ENCODE assay signal across 8 cellular contexts in the genomic region with DNA sequence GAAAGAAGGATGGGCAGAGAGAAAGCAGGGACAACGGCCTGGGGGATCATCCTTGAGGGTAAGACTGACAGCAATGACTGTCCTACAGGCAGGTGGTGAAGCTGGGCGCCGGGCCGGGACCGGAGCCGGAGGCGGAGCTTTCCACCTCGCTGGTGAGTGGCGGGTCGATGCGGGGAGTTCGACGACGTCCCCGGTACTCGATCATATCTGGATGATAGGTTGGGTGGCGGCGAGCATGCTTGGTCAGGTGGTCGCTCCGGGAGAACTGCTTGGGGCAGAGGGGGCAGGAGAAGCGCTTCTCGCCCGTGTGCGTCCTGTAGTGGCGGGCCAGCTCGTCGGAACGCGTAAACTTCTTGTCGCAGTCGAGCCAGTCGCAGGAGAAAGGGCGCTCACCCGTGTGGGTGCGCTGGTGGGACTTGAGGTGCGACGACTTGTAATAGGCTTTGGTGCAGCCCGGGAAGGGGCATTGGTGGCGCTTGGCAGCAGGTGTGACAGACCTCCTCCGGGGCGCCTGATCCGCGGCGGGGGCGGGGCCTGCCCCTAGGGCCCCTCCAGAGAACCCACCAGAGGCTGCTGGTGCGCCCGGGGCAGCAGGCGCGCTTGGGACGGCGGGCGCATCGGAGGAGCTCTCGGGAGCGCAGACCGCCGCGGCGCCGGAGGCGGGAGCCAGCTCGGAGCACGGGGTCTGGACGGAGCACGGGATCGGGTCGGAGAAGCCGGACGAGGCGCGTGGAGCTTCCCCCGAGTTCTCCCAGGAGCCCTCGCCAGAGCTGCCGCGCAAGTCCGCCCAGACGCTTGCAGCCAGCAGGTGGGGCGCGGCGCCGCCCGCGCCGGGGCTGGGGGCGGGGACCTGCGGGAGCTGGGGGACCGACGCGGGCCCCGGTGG. TPM values are rescaled to one million over a fixed set of nuclear protein-coding genes. Genes with fewer than 3 reads are reported as not detected.
DNase-seq lines count a peak whose midpoint lies in the region; ATAC-seq and TF ChIP-seq lines count a peak whose summit lies in the region.

No MANE protein-coding gene starts in this region.

- H3K27me3 ChIP-seq in AG04450 (ENCODE audit: control insufficient read depth, insufficient read depth, low read length) (peaks cover 67% of the 10 kb centered on the region), HAP-1 (ENCODE audit: low read depth) (peaks cover 76% of the 10 kb centered on the region), mucosa of rectum (ENCODE audit: control insufficient read depth in 2 of 2, insufficient read depth in 2 of 2, low read length in 2 of 2) (peaks cover 40 to 68% of the 10 kb centered on the region in 2 donors)

- WGBS in urinary bladder: 5% methylated on average over 90 of the region's 90 CpGs

- H3K36me3 ChIP-seq in HAP-1 (replicated peaks) (no peaks in the 10 kb centered on the region), mucosa of rectum (ENCODE audit: control insufficient read depth in 2 of 2, insufficient read depth in 2 of 2, low read length in 2 of 2) (no peaks in the 10 kb centered on the region), urinary bladder (ENCODE audit: insufficient read depth) (no peaks in the 10 kb centered on the region)

- H3K4me3 ChIP-seq in AG04450 (ENCODE audit: low read depth, low read length) (peak overlapping the region; percentile 60; the same call in 1 of the 2 replicates), HAP-1 (peak overlapping the region; percentile 22), choroid plexus epithelial cell (ENCODE audit: low read depth, low read length) (peak overlapping the region; percentile 58), mucosa of rectum (ENCODE audit: low read length in 2 of 2) (peak overlapping the region; percentile 37 to 50), urinary bladder (ENCODE audit: low read depth, low read length) (peak overlapping the region; percentile 51)

- DNase-seq in AG04450 (ENCODE audit: low read depth, low spot score): no peak
- DNase-seq in HAP-1 (ENCODE audit: low spot score in 2 of 2): peak in 1 of 2 experiments; percentile 43
- DNase-seq in choroid plexus epithelial cell (ENCODE audit: low read depth): peak; percentile 6
- no peak for DNase-seq in mesenteric fat pad (ENCODE audit: low spot score)

- in situ Hi-C loops in HAP-1 (cut with MboI; ENCODE audit: low sequenced_read_pairs): no loop called here

- H3K27ac ChIP-seq in AG04450 (ENCODE audit: low read depth, low read length) (no peak overlapping the region), mucosa of rectum (ENCODE audit: low read depth in 2 of 2, low read length in 2 of 2) (no peak overlapping the region), urinary bladder (ENCODE audit: low read depth) (no peak overlapping the region)

- ATAC-seq in SK-N-SH treated with all-trans-retinoic acid at 6 μM for 48 hours: peak; percentile 67
- no peak for ATAC-seq in HG02973 (IDR thresholded peaks at IDR 0.05; ENCODE audit: unreplicated experiment)

- no peak for TF ChIP-seq CTCF in AG04450 (IDR thresholded peaks at IDR 0.05; ENCODE audit: low read depth, low read length)
- TF ChIP-seq CTCF in choroid plexus epithelial cell (conservative IDR thresholded peaks at IDR 0.05; ENCODE audit: low read depth, low read length): no peak

- peaks cover 24% of the 10 kb centered on the region for H3K9me3 ChIP-seq in AG04450 (ENCODE audit: control insufficient read depth, insufficient read depth, low read length)
- no peaks in the 10 kb centered on the region for H3K9me3 ChIP-seq in HAP-1
- H3K9me3 ChIP-seq in mucosa of rectum (ENCODE audit: control insufficient read depth in 2 of 2, low read length in 2 of 2): peaks cover 0 to 8% of the 10 kb centered on the region in 2 donors

- POLR2A ChIA-PET in AG04450 (lab: Yijun Ruan, JAX): no interaction called here

- H3K4me1 ChIP-seq in HAP-1 (peaks cover 5% of the 10 kb centered on the region), mucosa of rectum (ENCODE audit: control insufficient read depth in 2 of 2, insufficient read depth in 2 of 2, low read length in 2 of 2) (peaks cover 2 to 6% of the 10 kb centered on the region in 2 donors), urinary bladder (ENCODE audit: insufficient read depth) (no peaks in the 10 kb centered on the region)

- CTCF ChIA-PET in AG04450 (lab: Charles Lee): interaction anchor here (1.0 kb wide), 1 partner anchor 99 kb away, joined by 3 read pairs; no protein-coding TSS in a partner anchor

- no peak overlapping the region for H3K9ac ChIP-seq in mucosa of rectum (ENCODE audit: low read depth in 1 of 2, low read length in 2 of 2)

TF ChIP-seq in SK-N-SH treated with all-trans-retinoic acid at 6 μM for 48 hours, 23 proteins besides CTCF, POLR2A, EP300 and RAD21:
- TF ChIP-seq ZC3H10 (CRISPR knock-in tag; IDR thresholded peaks at IDR 0.05): no peak
- TF ChIP-seq ZFP30 (CRISPR knock-in tag; IDR thresholded peaks at IDR 0.05): no peak
- no peak for TF ChIP-seq ZFP3 (CRISPR knock-in tag; IDR thresholded peaks at IDR 0.05)
- TF ChIP-seq PPARA (CRISPR knock-in tag; IDR thresholded peaks at IDR 0.05; ENCODE audit: borderline replicate concordance): no peak
- no peak for TF ChIP-seq RARB (CRISPR knock-in tag; IDR thresholded peaks at IDR 0.05)
- TF ChIP-seq, protein P1, sequence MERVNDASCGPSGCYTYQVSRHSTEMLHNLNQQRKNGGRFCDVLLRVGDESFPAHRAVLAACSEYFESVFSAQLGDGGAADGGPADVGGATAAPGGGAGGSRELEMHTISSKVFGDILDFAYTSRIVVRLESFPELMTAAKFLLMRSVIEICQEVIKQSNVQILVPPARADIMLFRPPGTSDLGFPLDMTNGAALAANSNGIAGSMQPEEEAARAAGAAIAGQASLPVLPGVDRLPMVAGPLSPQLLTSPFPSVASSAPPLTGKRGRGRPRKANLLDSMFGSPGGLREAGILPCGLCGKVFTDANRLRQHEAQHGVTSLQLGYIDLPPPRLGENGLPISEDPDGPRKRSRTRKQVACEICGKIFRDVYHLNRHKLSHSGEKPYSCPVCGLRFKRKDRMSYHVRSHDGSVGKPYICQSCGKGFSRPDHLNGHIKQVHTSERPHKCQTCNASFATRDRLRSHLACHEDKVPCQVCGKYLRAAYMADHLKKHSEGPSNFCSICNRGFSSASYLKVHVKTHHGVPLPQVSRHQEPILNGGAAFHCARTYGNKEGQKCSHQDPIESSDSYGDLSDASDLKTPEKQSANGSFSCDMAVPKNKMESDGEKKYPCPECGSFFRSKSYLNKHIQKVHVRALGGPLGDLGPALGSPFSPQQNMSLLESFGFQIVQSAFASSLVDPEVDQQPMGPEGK (CRISPR knock-in tag; IDR thresholded peaks at IDR 0.05; ENCODE audit: borderline replicate concordance): no peak
- TF ChIP-seq CSDC2 (CRISPR knock-in tag; IDR thresholded peaks at IDR 0.05): no peak
- TF ChIP-seq ZNF565 (CRISPR knock-in tag; conservative IDR thresholded peaks at IDR 0.05; ENCODE audit: low read depth): no peak
- no peak for TF ChIP-seq ISL1 (CRISPR knock-in tag; IDR thresholded peaks at IDR 0.05)
- no peak for TF ChIP-seq ZNF8 (CRISPR knock-in tag; IDR thresholded peaks at IDR 0.05)
- no peak for TF ChIP-seq TCF4 (CRISPR knock-in tag; IDR thresholded peaks at IDR 0.05; ENCODE audit: borderline replicate concordance)
- TF ChIP-seq ZNF70 (CRISPR knock-in tag; IDR thresholded peaks at IDR 0.05): no peak
- no peak for TF ChIP-seq ESRRG (CRISPR knock-in tag; IDR thresholded peaks at IDR 0.05)
- TF ChIP-seq, protein P2, sequence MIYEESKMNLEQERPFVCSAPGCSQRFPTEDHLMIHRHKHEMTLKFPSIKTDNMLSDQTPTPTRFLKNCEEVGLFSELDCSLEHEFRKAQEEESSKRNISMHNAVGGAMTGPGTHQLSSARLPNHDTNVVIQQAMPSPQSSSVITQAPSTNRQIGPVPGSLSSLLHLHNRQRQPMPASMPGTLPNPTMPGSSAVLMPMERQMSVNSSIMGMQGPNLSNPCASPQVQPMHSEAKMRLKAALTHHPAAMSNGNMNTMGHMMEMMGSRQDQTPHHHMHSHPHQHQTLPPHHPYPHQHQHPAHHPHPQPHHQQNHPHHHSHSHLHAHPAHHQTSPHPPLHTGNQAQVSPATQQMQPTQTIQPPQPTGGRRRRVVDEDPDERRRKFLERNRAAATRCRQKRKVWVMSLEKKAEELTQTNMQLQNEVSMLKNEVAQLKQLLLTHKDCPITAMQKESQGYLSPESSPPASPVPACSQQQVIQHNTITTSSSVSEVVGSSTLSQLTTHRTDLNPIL (CRISPR knock-in tag; IDR thresholded peaks at IDR 0.05; ENCODE audit: low read depth): no peak
- TF ChIP-seq GLIS3 (CRISPR knock-in tag; IDR thresholded peaks at IDR 0.05): no peak
- TF ChIP-seq SNAI2 (CRISPR knock-in tag; IDR thresholded peaks at IDR 0.05): no peak
- no peak for TF ChIP-seq BACH2 (CRISPR knock-in tag; IDR thresholded peaks at IDR 0.05; ENCODE audit: borderline replicate concordance)
- TF ChIP-seq ARNTL (CRISPR knock-in tag; IDR thresholded peaks at IDR 0.05; ENCODE audit: borderline replicate concordance, low read depth): no peak
- TF ChIP-seq TOX (CRISPR knock-in tag; IDR thresholded peaks at IDR 0.05; ENCODE audit: borderline replicate concordance): no peak

RNA-seq across cellular contexts. Expression of a gene that starts 0.8 kb away (rescaled TPM):
- polyA plus RNA-seq in AG04450 (2011; rRNA removed): not detected in 2 replicates
- polyA minus RNA-seq in AG04450 (2011; rRNA and poly(A)+ RNA removed): 0.05 TPM in 1 of 2 replicates, not detected in the other
- 0.32 TPM for total RNA-seq in urinary bladder
- polyA plus RNA-seq in urinary bladder: 0.03 TPM
- total RNA-seq in mesenteric fat pad: 2.9 TPM

RNA-seq across cellular contexts. Expression of a gene that starts 46.9 kb away (rescaled TPM):
- polyA plus RNA-seq in AG04450 (2011; rRNA removed) (not detected in 2 replicates), urinary bladder (not detected)
- not detected in 2 replicates for polyA minus RNA-seq in AG04450 (2011; rRNA and poly(A)+ RNA removed)
- total RNA-seq in urinary bladder (not detected), mesenteric fat pad (not detected)
